ENCODE assay signal across 1 cellular context in genomic region chr12:26271024-26271423, GRCh38.
TF ChIP-seq lines count a peak whose summit lies in the region.

No MANE protein-coding gene starts in this region.

TF ChIP-seq in K562, 482 proteins besides CTCF, POLR2A, EP300 and RAD21 (continued from another document):
- TF ChIP-seq DLX4 (CRISPR knock-in tag; IDR thresholded peaks at IDR 0.05) (no peak), RBM17 (IDR thresholded peaks at IDR 0.05; ENCODE audit: borderline replicate concordance, low read depth, low read length) (no peak), POLR2B (IDR thresholded peaks at IDR 0.05; ENCODE audit: low read depth, partially characterized antibody) (no peak), CBX8 (IDR thresholded peaks at IDR 0.05; ENCODE audit: borderline replicate concordance, extremely low read depth, low read depth, low read length, poor library complexity, severe bottlenecking) (no peak), TEAD2 (tag; IDR thresholded peaks at IDR 0.05) (0 out of 2 replicates have a peak, but pooled peaks have one; percentile 5), CXXC5 (CRISPR knock-in tag; IDR thresholded peaks at IDR 0.05) (peak; percentile 56), ZC3H4 (CRISPR knock-in tag; IDR thresholded peaks at IDR 0.05; ENCODE audit: borderline replicate concordance) (no peak), MTA3 (IDR thresholded peaks at IDR 0.05; ENCODE audit: borderline replicate concordance) (0 out of 2 replicates have a peak, but pooled peaks have one; percentile 33), ARID1B (IDR thresholded peaks at IDR 0.05) (peak; percentile 81), ZNF197 (CRISPR knock-in tag; IDR thresholded peaks at IDR 0.05; ENCODE audit: low read depth) (no peak), ZNF239 (CRISPR knock-in tag; IDR thresholded peaks at IDR 0.05) (peak; percentile 29; the same call in 1 of the 2 replicates), KAT8 (IDR thresholded peaks at IDR 0.05; ENCODE audit: low read depth) (no peak), MAFF (IDR thresholded peaks at IDR 0.05; ENCODE audit: low read length) (peak; percentile 82; the same call in 1 of the 2 replicates), ZBTB8A (IDR thresholded peaks at IDR 0.05; ENCODE audit: partially characterized antibody) (no peak), ZSCAN32 (CRISPR knock-in tag; IDR thresholded peaks at IDR 0.05) (no peak), SMARCA4 (IDR thresholded peaks at IDR 0.05) (peak; percentile 90)
TF ChIP-seq in K562: peak in this region for 52.
